In the genomic region with DNA sequence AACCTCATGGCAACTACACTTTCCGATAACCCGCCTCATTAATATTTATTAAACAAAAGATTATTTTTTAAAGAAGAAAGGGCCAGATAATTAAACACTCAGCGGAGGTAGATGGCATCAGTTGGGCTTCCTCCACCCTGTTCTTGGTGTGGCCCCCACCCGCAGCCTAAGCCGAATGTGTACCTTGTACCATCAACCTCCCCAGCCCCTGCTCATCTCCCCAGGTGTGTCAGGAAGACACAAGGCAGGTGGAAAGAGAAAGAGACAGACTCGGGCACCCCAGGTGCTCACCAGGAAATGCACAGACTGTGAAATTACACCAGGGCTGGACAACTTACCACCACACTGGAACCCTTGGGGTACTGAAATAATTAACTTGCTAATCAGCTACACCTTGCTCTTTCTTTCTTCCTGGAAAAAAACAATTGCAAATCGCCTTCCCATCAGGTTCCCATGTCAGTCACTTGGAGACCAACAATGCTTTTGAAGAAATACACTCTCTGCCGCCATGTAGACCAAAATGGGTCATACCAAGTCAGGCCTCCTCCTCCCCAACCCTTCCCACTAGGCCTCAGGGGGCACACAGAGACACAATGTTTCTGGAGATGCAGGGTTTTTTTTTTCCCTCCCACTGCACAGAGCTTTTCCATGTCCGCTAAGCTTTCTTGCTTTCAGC, we compare ENCODE assay signal across 14 cellular contexts. TPM values are rescaled to one million over a fixed set of nuclear protein-coding genes. Genes with fewer than 3 reads are reported as not detected.
DNase-seq lines count a peak whose midpoint lies in the region; FAIRE-seq and TF ChIP-seq lines count a peak whose summit lies in the region.
"Had no signal": no experiment of that assay in that cellular context is flagged by ENCODE, and none has a peak within 500 bp of the region (broad histone marks: within the 10 kb centered on the region; RNA-seq: fewer than 3 reads in every experiment).

No MANE protein-coding gene starts in this region.

- no peak overlapping the region for H3K27ac Mint-ChIP-seq in CD8-positive, alpha-beta memory T cell
- H3K27ac Mint-ChIP-seq in endodermal cell (peak overlapping the region; percentile 13), nephron (peak overlapping the region; percentile 39 to 85 (median 59))

- DNase-seq in CD8-positive, alpha-beta memory T cell = no peak
- DNase-seq in NCI-H69 (lab: John Stamatoyannopoulos, UW) (peak; percentile 29), endodermal cell (peak; percentile 59), coronary artery (ENCODE audit: low spot score) (no peak), HTR-8/SVneo (ENCODE audit: insufficient read length, low spot score) (no peak), NCI-H2196 (lab: John Stamatoyannopoulos, UW; ENCODE audit: unreplicated experiment) (no peak), HEK293T (ENCODE audit: extremely low spot score) (no peak)
- DNase-seq: activated CD4-positive, alpha-beta T cell treated with anti-CD3 and anti-CD28 coated beads, Interleukin-2, amount 50 U/mL, for 48 hours; lower lobe of right lung; NCI-H1417 treated with DMSO at 0.1 percent for 48 hours; SJCRH30 had no signal

- peaks cover 60 to 79% of the 10 kb centered on the region in 2 donors for H3K27me3 Mint-ChIP-seq in CD8-positive, alpha-beta memory T cell
- H3K27me3 Mint-ChIP-seq in endodermal cell (ENCODE audit: insufficient read depth) (peaks cover 43% of the 10 kb centered on the region), nephron (ENCODE audit: low read depth) (peaks cover 91% of the 10 kb centered on the region)

- H3K4me3 ChIP-seq in CD8-positive, alpha-beta memory T cell (ENCODE audit: low read length) = no peak overlapping the region
- no peak overlapping the region for H3K4me3 ChIP-seq in endodermal cell (ENCODE audit: low read length)
- H3K4me3 ChIP-seq in coronary artery = no peak overlapping the region
- H3K4me3 ChIP-seq: lower lobe of right lung, SJCRH30 had no signal

- H3K36me3 Mint-ChIP-seq in CD8-positive, alpha-beta memory T cell = no peaks in the 10 kb centered on the region
- H3K36me3 Mint-ChIP-seq in endodermal cell (ENCODE audit: low read depth) = peaks cover 47% of the 10 kb centered on the region
- no peaks in the 10 kb centered on the region for H3K36me3 Mint-ChIP-seq in nephron (ENCODE audit: low read depth)

- TF ChIP-seq CTCF in endodermal cell (conservative IDR thresholded peaks at IDR 0.05) (no peak), nephron (IDR thresholded peaks at IDR 0.05; ENCODE audit: unreplicated experiment in 3 of 3) (no peak), coronary artery (IDR thresholded peaks at IDR 0.05) (no peak)

- H3K4me3 Mint-ChIP-seq in CD8-positive, alpha-beta memory T cell = peak overlapping the region in 4 of 7 donors; percentile 0 to 70 (median 27)
- peak overlapping the region; percentile 27 for H3K4me3 Mint-ChIP-seq in endodermal cell
- peak overlapping the region; percentile 11 to 73 (median 21) for H3K4me3 Mint-ChIP-seq in nephron

- H3K9ac ChIP-seq in endodermal cell (ENCODE audit: extremely low read depth, low read length, poor library complexity, severe bottlenecking) = no peak overlapping the region

- FAIRE-seq in HTR-8/SVneo (lab: Jason Lieb, UNC) = no peak

- no peaks in the 10 kb centered on the region for H3K9me3 ChIP-seq in CD8-positive, alpha-beta memory T cell (ENCODE audit: low read length)
- no peaks in the 10 kb centered on the region for H3K9me3 ChIP-seq in endodermal cell (ENCODE audit: control insufficient read depth, low read length)
- H3K9me3 ChIP-seq: lower lobe of right lung, SJCRH30 had no signal

- 46% methylated on average over 4 to 8 of the region's 9 CpGs for WGBS in endodermal cell (ENCODE audit: insufficient coverage in 1 of 2, insufficient read length in 1 of 2), 2 experiments

- H3K9me3 Mint-ChIP-seq in CD8-positive, alpha-beta memory T cell = peaks cover 0 to 4% (median 0%) of the 10 kb centered on the region in 5 donors
- H3K9me3 Mint-ChIP-seq in endodermal cell (no peaks in the 10 kb centered on the region), nephron (peaks cover 3% of the 10 kb centered on the region)

- POLR2A ChIA-PET in CD8-positive, alpha-beta memory T cell (lab: Charles Lee) = no interaction called here
- POLR2A ChIA-PET in HEK293T (lab: Yijun Ruan, JAX) = interaction anchor here (1.4 kb wide), 1 partner anchor 285 kb away, joined by 3 read pairs; no protein-coding TSS in a partner anchor

- CTCF ChIA-PET in CD8-positive, alpha-beta memory T cell (lab: Charles Lee) = interaction anchor here (1.1 kb wide), 1 partner anchor 526 kb away, joined by 5 read pairs; no protein-coding TSS in a partner anchor
- CTCF ChIA-PET in HEK293T (lab: Yijun Ruan, JAX) = no interaction called here

- peaks cover 27 to 37% (median 35%) of the 10 kb centered on the region in 3 donors for H3K4me1 Mint-ChIP-seq in CD8-positive, alpha-beta memory T cell
- H3K4me1 Mint-ChIP-seq in endodermal cell (peaks cover 86% of the 10 kb centered on the region), nephron (peaks cover 61% of the 10 kb centered on the region)

- peaks cover 18% of the 10 kb centered on the region for H3K4me1 ChIP-seq in CD8-positive, alpha-beta memory T cell (ENCODE audit: insufficient read depth, low read length)
- peaks cover 42% of the 10 kb centered on the region for H3K4me1 ChIP-seq in endodermal cell (ENCODE audit: control insufficient read depth, insufficient read depth, low read length)

- peaks cover 50% of the 10 kb centered on the region for H3K27me3 ChIP-seq in CD8-positive, alpha-beta memory T cell (ENCODE audit: insufficient read depth, low read length, poor library complexity, severe bottlenecking)
- peaks cover 37% of the 10 kb centered on the region for H3K27me3 ChIP-seq in endodermal cell (ENCODE audit: control insufficient read depth, insufficient read depth, low read length, poor library complexity, severe bottlenecking)

- H3K36me3 ChIP-seq in CD8-positive, alpha-beta memory T cell (ENCODE audit: insufficient read depth, low read length) = no peaks in the 10 kb centered on the region
- peaks cover 71% of the 10 kb centered on the region for H3K36me3 ChIP-seq in endodermal cell (ENCODE audit: control insufficient read depth, insufficient read depth, low read length)
- H3K36me3 ChIP-seq: brain microvascular endothelial cell, lower lobe of right lung, SJCRH30 had no signal

- H3K27ac ChIP-seq in CD8-positive, alpha-beta memory T cell (ENCODE audit: low read depth, low read length) = no peak overlapping the region
- H3K27ac ChIP-seq in endodermal cell (ENCODE audit: low read depth, low read length) (no peak overlapping the region), coronary artery (no peak overlapping the region)
- H3K27ac ChIP-seq: brain microvascular endothelial cell, lower lobe of right lung, SJCRH30 had no signal

TF ChIP-seq in HEK293T, 16 proteins besides CTCF, POLR2A, EP300 and RAD21:
- TF ChIP-seq ARNT (IDR thresholded peaks at IDR 0.05) (no peak), HDGF (IDR thresholded peaks at IDR 0.05; ENCODE audit: borderline replicate concordance) (no peak), L3MBTL2 (conservative IDR thresholded peaks at IDR 0.05) (no peak), ZNF384 (IDR thresholded peaks at IDR 0.05) (no peak), NFRKB (IDR thresholded peaks at IDR 0.05) (no peak), ELF4 (IDR thresholded peaks at IDR 0.05) (no peak), FOXA1 (IDR thresholded peaks at IDR 0.05) (no peak), TARDBP (IDR thresholded peaks at IDR 0.05) (no peak), BHLHE40 (IDR thresholded peaks at IDR 0.05; ENCODE audit: borderline replicate concordance) (no peak)
- TF ChIP-seq, protein P1, sequence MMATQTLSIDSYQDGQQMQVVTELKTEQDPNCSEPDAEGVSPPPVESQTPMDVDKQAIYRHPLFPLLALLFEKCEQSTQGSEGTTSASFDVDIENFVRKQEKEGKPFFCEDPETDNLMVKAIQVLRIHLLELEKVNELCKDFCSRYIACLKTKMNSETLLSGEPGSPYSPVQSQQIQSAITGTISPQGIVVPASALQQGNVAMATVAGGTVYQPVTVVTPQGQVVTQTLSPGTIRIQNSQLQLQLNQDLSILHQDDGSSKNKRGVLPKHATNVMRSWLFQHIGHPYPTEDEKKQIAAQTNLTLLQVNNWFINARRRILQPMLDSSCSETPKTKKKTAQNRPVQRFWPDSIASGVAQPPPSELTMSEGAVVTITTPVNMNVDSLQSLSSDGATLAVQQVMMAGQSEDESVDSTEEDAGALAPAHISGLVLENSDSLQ (IDR thresholded peaks at IDR 0.05) = no peak

RNA-seq across cellular contexts. Expression of a gene that starts 8.7 kb away (rescaled TPM):
- under 1 TPM; 0.46 to 0.51 TPM for total RNA-seq in CD8-positive, alpha-beta memory T cell
- polyA plus RNA-seq in CD8-positive, alpha-beta memory T cell = not detected
- 100 to 1,000 TPM in 1 of 2 donors, 10 to 100 TPM in 1; 85.9 to 259 TPM for total RNA-seq in endodermal cell
- 9.7 TPM for polyA plus RNA-seq in endodermal cell (2013, experiment 1 of 2)
- 17.6 TPM for polyA plus RNA-seq in endodermal cell (2013, experiment 2 of 2)
- total RNA-seq: lower lobe of right lung had no signal
- polyA plus RNA-seq: urinary bladder had no signal

RNA-seq across cellular contexts. Expression of a gene that starts 20.2 kb away (rescaled TPM):
- total RNA-seq in CD8-positive, alpha-beta memory T cell = 100 to 1,000 TPM; 122 to 130 TPM
- polyA plus RNA-seq in CD8-positive, alpha-beta memory T cell = 92.7 TPM
- 10 to 100 TPM; 90.7 TPM for total RNA-seq in endodermal cell
- 37.6 TPM for polyA plus RNA-seq in endodermal cell (2013, experiment 1 of 2)
- 34.2 TPM for polyA plus RNA-seq in endodermal cell (2013, experiment 2 of 2)

Comparison
In these comparisons a context has a peak if more than half of its experiments do, and no peak if none do; other contexts are left out.
1. DNase-seq: peak in NCI-H69 (single experiment) and endodermal cell (single experiment); none in CD8-positive, alpha-beta memory T cell (0 of 5), coronary artery (single experiment), HTR-8/SVneo (single experiment), NCI-H2196 (single experiment) and HEK293T (single experiment).
2. H3K27ac Mint-ChIP-seq: peak in endodermal cell (single experiment) and nephron (3 of 3); none in CD8-positive, alpha-beta memory T cell (0 of 8).
3. RNA of a gene that starts 8.7 kb away (total RNA-seq): 85.9 to 259 TPM in endodermal cell; 0.46 to 0.51 TPM in CD8-positive, alpha-beta memory T cell; every median in the first group is over 10 times any median in the second.
4. Peak in every context shown above with its lines, with median percentiles within 50 percentile points of each other: H3K4me3 Mint-ChIP-seq.